In the genomic region with DNA sequence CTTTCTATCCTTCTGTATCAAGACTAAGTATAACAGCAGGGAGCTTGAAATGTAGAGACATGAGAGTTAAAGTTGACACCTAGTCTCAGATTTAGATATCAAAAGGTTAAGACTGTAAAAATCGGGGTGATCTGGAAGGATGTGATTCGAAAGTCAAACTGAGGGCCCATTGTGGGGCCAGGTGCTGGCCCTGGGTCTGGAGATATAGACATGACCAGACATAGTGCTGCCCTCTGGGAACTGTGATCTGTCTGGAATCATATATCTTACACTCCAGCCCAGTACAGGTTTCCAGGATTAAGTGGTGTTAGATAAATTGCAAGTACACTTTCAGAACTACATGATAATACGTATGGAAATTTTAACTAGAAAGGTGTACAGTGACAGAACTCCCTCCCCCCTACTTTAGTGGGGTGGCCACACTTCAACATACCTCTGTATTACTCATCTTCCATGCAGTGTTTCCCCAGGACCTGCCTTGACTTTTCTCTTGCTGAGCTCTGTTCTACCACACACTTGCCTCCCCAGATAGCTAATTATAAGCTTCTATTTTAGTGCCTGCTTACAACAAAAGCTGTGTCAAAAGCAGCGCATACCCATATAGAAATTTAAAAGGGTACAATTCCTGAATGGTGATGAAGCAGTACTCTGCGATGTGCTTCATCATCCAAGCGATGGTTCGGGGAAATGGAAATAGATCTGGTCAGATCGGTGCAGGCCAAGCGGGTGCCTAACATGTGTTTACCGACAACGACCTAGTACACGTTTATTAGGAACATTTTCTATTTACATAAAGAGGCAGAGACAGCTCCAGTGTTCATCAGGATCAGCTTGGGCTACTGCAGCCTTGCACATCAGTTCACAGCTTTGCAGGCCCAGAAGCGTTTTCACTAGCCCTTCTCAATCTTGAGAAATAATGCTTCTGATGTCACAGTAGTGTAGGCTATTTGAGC, we compare ENCODE assay signal across 9 cellular contexts.
DNase-seq lines count a peak whose midpoint lies in the region; ATAC-seq and TF ChIP-seq lines count a peak whose summit lies in the region.
"Had no signal": no experiment of that assay in that cellular context is flagged by ENCODE, and none has a peak within 500 bp of the region (broad histone marks: within the 10 kb centered on the region; RNA-seq: fewer than 3 reads in every experiment).

No MANE protein-coding gene starts in this region.

- H3K36me3 ChIP-seq in endodermal cell (ENCODE audit: control insufficient read depth, insufficient read depth, low read length) (no peaks in the 10 kb centered on the region), MM.1S (replicated peaks; ENCODE audit: insufficient read depth, low read length) (no peaks in the 10 kb centered on the region)
- H3K36me3 ChIP-seq: MG63 had no signal

- no peak for DNase-seq in activated CD4-positive, alpha-beta memory T cell treated with anti-CD3 and anti-CD28 coated beads for 36 hours
- no peak for DNase-seq in activated CD4-positive, alpha-beta memory T cell treated with anti-CD3 and anti-CD28 coated beads, Interleukin-2, amount 10 ng/mL, durations not matched to agents 7 days and 5 days
- DNase-seq in astrocyte of the hippocampus (ENCODE audit: low read depth, low spot score) (peak; percentile 44), endodermal cell (no peak), MM.1S (no peak), mucosa of gallbladder (ENCODE audit: low spot score) (no peak)
- DNase-seq in stimulated activated naive B cell treated with anti-CD40 and anti-IgM and Interleukin-4, amounts not matched to agents 10 μg/mL and 1 μg/mL and 100 μg/mL, for 72 hours = no peak
- DNase-seq: MG63 had no signal

- no peaks in the 10 kb centered on the region for H3K27me3 ChIP-seq in endodermal cell (ENCODE audit: control insufficient read depth, insufficient read depth, low read length, poor library complexity, severe bottlenecking)
- H3K27me3 ChIP-seq in MM.1S (replicated peaks; ENCODE audit: insufficient read depth, low read length) = no peaks in the 10 kb centered on the region
- H3K27me3 ChIP-seq: MG63 had no signal

- H3K9me3 ChIP-seq in endodermal cell (ENCODE audit: control insufficient read depth, low read length) (no peaks in the 10 kb centered on the region), MM.1S (replicated peaks; ENCODE audit: insufficient read depth, low read length) (no peaks in the 10 kb centered on the region)
- H3K9me3 ChIP-seq: MG63 had no signal

- H3K4me3 Mint-ChIP-seq in activated CD4-positive, alpha-beta memory T cell treated with anti-CD3 and anti-CD28 coated beads for 36 hours = no peak overlapping the region
- H3K4me3 Mint-ChIP-seq in activated CD4-positive, alpha-beta memory T cell treated with anti-CD3 and anti-CD28 coated beads, Interleukin-2, amount 10 ng/mL, durations not matched to agents 7 days and 5 days = no peak overlapping the region
- H3K4me3 Mint-ChIP-seq in stimulated activated naive B cell treated with anti-CD40 and anti-IgM and Interleukin-4, amounts not matched to agents 10 μg/mL and 1 μg/mL and 100 μg/mL, for 72 hours = no peak overlapping the region
- H3K4me3 Mint-ChIP-seq in endodermal cell = no peak overlapping the region

- H3K4me1 ChIP-seq in endodermal cell (ENCODE audit: control insufficient read depth, insufficient read depth, low read length) (no peaks in the 10 kb centered on the region), MM.1S (ENCODE audit: low read length) (no peaks in the 10 kb centered on the region)

- H4K20me1 ChIP-seq in MM.1S (ENCODE audit: insufficient read depth, low read length) = no peaks in the 10 kb centered on the region

- peaks cover 42% of the 10 kb centered on the region for H3K4me1 Mint-ChIP-seq in activated CD4-positive, alpha-beta memory T cell treated with anti-CD3 and anti-CD28 coated beads for 36 hours (ENCODE audit: low read depth)
- peaks cover 36% of the 10 kb centered on the region for H3K4me1 Mint-ChIP-seq in activated CD4-positive, alpha-beta memory T cell treated with anti-CD3 and anti-CD28 coated beads, Interleukin-2, amount 10 ng/mL, durations not matched to agents 7 days and 5 days
- H3K4me1 Mint-ChIP-seq in stimulated activated naive B cell treated with anti-CD40 and anti-IgM and Interleukin-4, amounts not matched to agents 10 μg/mL and 1 μg/mL and 100 μg/mL, for 72 hours = peaks cover 38 to 77% of the 10 kb centered on the region in 2 donors
- peaks cover 6% of the 10 kb centered on the region for H3K4me1 Mint-ChIP-seq in endodermal cell

- no peaks in the 10 kb centered on the region for H3K9me3 Mint-ChIP-seq in activated CD4-positive, alpha-beta memory T cell treated with anti-CD3 and anti-CD28 coated beads for 36 hours
- peaks cover 2% of the 10 kb centered on the region for H3K9me3 Mint-ChIP-seq in activated CD4-positive, alpha-beta memory T cell treated with anti-CD3 and anti-CD28 coated beads, Interleukin-2, amount 10 ng/mL, durations not matched to agents 7 days and 5 days
- H3K9me3 Mint-ChIP-seq in stimulated activated naive B cell treated with anti-CD40 and anti-IgM and Interleukin-4, amounts not matched to agents 10 μg/mL and 1 μg/mL and 100 μg/mL, for 72 hours = peaks cover 0 to 3% of the 10 kb centered on the region in 2 donors
- H3K9me3 Mint-ChIP-seq in endodermal cell = no peaks in the 10 kb centered on the region

- H3K36me3 Mint-ChIP-seq in activated CD4-positive, alpha-beta memory T cell treated with anti-CD3 and anti-CD28 coated beads for 36 hours = no peaks in the 10 kb centered on the region
- H3K36me3 Mint-ChIP-seq in activated CD4-positive, alpha-beta memory T cell treated with anti-CD3 and anti-CD28 coated beads, Interleukin-2, amount 10 ng/mL, durations not matched to agents 7 days and 5 days (ENCODE audit: low read depth) = peaks cover 3% of the 10 kb centered on the region
- H3K36me3 Mint-ChIP-seq in stimulated activated naive B cell treated with anti-CD40 and anti-IgM and Interleukin-4, amounts not matched to agents 10 μg/mL and 1 μg/mL and 100 μg/mL, for 72 hours = peaks cover 3 to 4% of the 10 kb centered on the region in 2 donors
- no peaks in the 10 kb centered on the region for H3K36me3 Mint-ChIP-seq in endodermal cell (ENCODE audit: low read depth)

- H3K27ac ChIP-seq in endodermal cell (ENCODE audit: low read depth, low read length) (no peak overlapping the region), MM.1S (ENCODE audit: low read length) (no peak overlapping the region)

- 92 to 93% methylated on average over 11 to 13 of the region's 13 CpGs for WGBS in endodermal cell (ENCODE audit: insufficient coverage in 1 of 2, insufficient read length in 1 of 2), 2 experiments

- H3K9ac ChIP-seq in endodermal cell (ENCODE audit: extremely low read depth, low read length, poor library complexity, severe bottlenecking) = no peak overlapping the region
- no peak overlapping the region for H3K9ac ChIP-seq in MM.1S (ENCODE audit: low read length)

- ATAC-seq in HG02885 (IDR thresholded peaks at IDR 0.05; ENCODE audit: poor library complexity, unreplicated experiment) = peak; percentile 57
- peak; percentile 79 to 80 for ATAC-seq in stimulated activated naive B cell treated with anti-CD40 and anti-IgM and Interleukin-4, amounts not matched to agents 10 μg/mL and 1 μg/mL and 100 μg/mL, for 72 hours (replicated peaks)

- H3K27ac Mint-ChIP-seq in activated CD4-positive, alpha-beta memory T cell treated with anti-CD3 and anti-CD28 coated beads for 36 hours = peak overlapping the region; percentile 32
- H3K27ac Mint-ChIP-seq in activated CD4-positive, alpha-beta memory T cell treated with anti-CD3 and anti-CD28 coated beads, Interleukin-2, amount 10 ng/mL, durations not matched to agents 7 days and 5 days = no peak overlapping the region
- H3K27ac Mint-ChIP-seq in stimulated activated naive B cell treated with anti-CD40 and anti-IgM and Interleukin-4, amounts not matched to agents 10 μg/mL and 1 μg/mL and 100 μg/mL, for 72 hours = peak overlapping the region; percentile 83
- no peak overlapping the region for H3K27ac Mint-ChIP-seq in endodermal cell

- intact Hi-C loops in activated CD4-positive, alpha-beta memory T cell treated with anti-CD3 and anti-CD28 coated beads for 36 hours (cut with micrococcal nuclease) = loop anchor here (1.0 kb wide), 2 partner anchors 11 to 38 kb away; no protein-coding TSS in a partner anchor

- no peak overlapping the region for H2AFZ ChIP-seq in MM.1S (ENCODE audit: low read length)

- POLR2A ChIA-PET in activated CD4-positive, alpha-beta memory T cell treated with anti-CD3 and anti-CD28 coated beads for 36 hours (lab: Charles Lee) = interaction anchor here (1.0 to 1.8 kb wide), 4 partner anchors 9 to 62 kb away, joined by 3 to 6 read pairs (median 3); no protein-coding TSS in a partner anchor
- POLR2A ChIA-PET in activated CD4-positive, alpha-beta memory T cell treated with anti-CD3 and anti-CD28 coated beads, Interleukin-2, amount 10 ng/mL, durations not matched to agents 7 days and 5 days (lab: Charles Lee) = interaction anchor here (0.7 to 3.3 kb wide), 3 partner anchors 10 to 40 kb away, joined by 3 to 18 read pairs (median 4); no protein-coding TSS in a partner anchor

- no peaks in the 10 kb centered on the region for H3F3A ChIP-seq in MM.1S (ENCODE audit: insufficient read depth, low read length)

- H3K4me2 ChIP-seq in MM.1S (ENCODE audit: low read depth, low read length) = no peak overlapping the region

- H3K9me2 ChIP-seq in MM.1S (replicated peaks; ENCODE audit: insufficient read depth, low read length) = no peaks in the 10 kb centered on the region

- H3K79me2 ChIP-seq in MM.1S (ENCODE audit: low read length) = no peaks in the 10 kb centered on the region

- CTCF ChIA-PET in activated CD4-positive, alpha-beta memory T cell treated with anti-CD3 and anti-CD28 coated beads for 36 hours (lab: Charles Lee) = interaction anchor here (0.7 kb wide), 1 partner anchor 9 kb away, joined by 4 read pairs; no protein-coding TSS in a partner anchor
- CTCF ChIA-PET in activated CD4-positive, alpha-beta memory T cell treated with anti-CD3 and anti-CD28 coated beads, Interleukin-2, amount 10 ng/mL, durations not matched to agents 7 days and 5 days (lab: Charles Lee) = interaction anchor here (1.3 to 1.8 kb wide), 3 partner anchors 10 to 99 kb away, joined by 4 to 6 read pairs (median 5); no protein-coding TSS in a partner anchor

- TF ChIP-seq CTCF in endodermal cell (conservative IDR thresholded peaks at IDR 0.05) = no peak
- no peak for TF ChIP-seq CTCF in MM.1S (IDR thresholded peaks at IDR 0.05; ENCODE audit: low read length)

- H3K4me3 ChIP-seq in endodermal cell (ENCODE audit: low read length) (no peak overlapping the region), MM.1S (ENCODE audit: low read length) (no peak overlapping the region)
- H3K4me3 ChIP-seq: MG63 had no signal

- no peaks in the 10 kb centered on the region for H3K27me3 Mint-ChIP-seq in activated CD4-positive, alpha-beta memory T cell treated with anti-CD3 and anti-CD28 coated beads for 36 hours
- H3K27me3 Mint-ChIP-seq in activated CD4-positive, alpha-beta memory T cell treated with anti-CD3 and anti-CD28 coated beads, Interleukin-2, amount 10 ng/mL, durations not matched to agents 7 days and 5 days = no peaks in the 10 kb centered on the region
- H3K27me3 Mint-ChIP-seq in stimulated activated naive B cell treated with anti-CD40 and anti-IgM and Interleukin-4, amounts not matched to agents 10 μg/mL and 1 μg/mL and 100 μg/mL, for 72 hours = no peaks in the 10 kb centered on the region
- no peaks in the 10 kb centered on the region for H3K27me3 Mint-ChIP-seq in endodermal cell (ENCODE audit: insufficient read depth)

Comparison
In these comparisons a context has a peak if more than half of its experiments do, and no peak if none do; other contexts are left out.
1. H3K27ac Mint-ChIP-seq: peak in activated CD4-positive, alpha-beta memory T cell treated with anti-CD3 and anti-CD28 coated beads for 36 hours (single experiment) and stimulated activated naive B cell treated with anti-CD40 and anti-IgM and Interleukin-4, amounts not matched to agents 10 μg/mL and 1 μg/mL and 100 μg/mL, for 72 hours (single experiment); none in activated CD4-positive, alpha-beta memory T cell treated with anti-CD3 and anti-CD28 coated beads, Interleukin-2, amount 10 ng/mL, durations not matched to agents 7 days and 5 days (single experiment) and endodermal cell (single experiment).